Comparison of ENCODE assay signal across 1 cellular context in genomic region chr1:84689514-84690396, GRCh38.
TF ChIP-seq lines count a peak whose summit lies in the region.

No MANE protein-coding gene starts in this region.

TF ChIP-seq in K562, 482 proteins besides CTCF, POLR2A, EP300 and RAD21 (continued from another document and continues in another):
- no peak for TF ChIP-seq PBX2 (CRISPR knock-in tag; IDR thresholded peaks at IDR 0.05; ENCODE audit: low read depth)
- no peak for TF ChIP-seq PBX2 (tag; conservative IDR thresholded peaks at IDR 0.05; ENCODE audit: low read depth)
- TF ChIP-seq PML (IDR thresholded peaks at IDR 0.05; ENCODE audit: low read length) = peak; percentile 38; the same call in 1 of the 2 replicates
- peak; percentile 10; the same call in 1 of the 2 replicates for TF ChIP-seq ZBTB7A (IDR thresholded peaks at IDR 0.05; ENCODE audit: borderline replicate concordance, control insufficient read depth, low read depth, low read length)
- TF ChIP-seq CBX1 (IDR thresholded peaks at IDR 0.05; ENCODE audit: low read depth) = 0 out of 2 replicates have a peak, but pooled peaks have one; percentile 6
- TF ChIP-seq, protein P1, sequence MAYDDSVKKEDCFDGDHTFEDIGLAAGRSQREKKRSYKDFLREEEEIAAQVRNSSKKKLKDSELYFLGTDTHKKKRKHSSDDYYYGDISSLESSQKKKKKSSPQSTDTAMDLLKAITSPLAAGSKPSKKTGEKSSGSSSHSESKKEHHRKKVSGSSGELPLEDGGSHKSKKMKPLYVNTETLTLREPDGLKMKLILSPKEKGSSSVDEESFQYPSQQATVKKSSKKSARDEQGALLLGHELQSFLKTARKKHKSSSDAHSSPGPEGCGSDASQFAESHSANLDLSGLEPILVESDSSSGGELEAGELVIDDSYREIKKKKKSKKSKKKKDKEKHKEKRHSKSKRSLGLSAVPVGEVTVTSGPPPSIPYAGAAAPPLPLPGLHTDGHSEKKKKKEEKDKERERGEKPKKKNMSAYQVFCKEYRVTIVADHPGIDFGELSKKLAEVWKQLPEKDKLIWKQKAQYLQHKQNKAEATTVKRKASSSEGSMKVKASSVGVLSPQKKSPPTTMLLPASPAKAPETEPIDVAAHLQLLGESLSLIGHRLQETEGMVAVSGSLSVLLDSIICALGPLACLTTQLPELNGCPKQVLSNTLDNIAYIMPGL (CRISPR knock-in tag; IDR thresholded peaks at IDR 0.05) = 0 out of 2 replicates have a peak, but pooled peaks have one; percentile 36
- TF ChIP-seq NR2C2 (CRISPR knock-in tag; IDR thresholded peaks at IDR 0.05) = no peak
- 0 out of 2 replicates have a peak, but pooled peaks have one; percentile 53 for TF ChIP-seq NR2C2 (tag; IDR thresholded peaks at IDR 0.05)
- peak in 1 of 3 experiments; percentile 19 for TF ChIP-seq YY1 (IDR thresholded peaks at IDR 0.05; ENCODE audit: borderline replicate concordance in 1 of 3, control insufficient read depth in 1 of 3, extremely low read depth in 1 of 3, insufficient read depth in 3 of 3, insufficient read length in 1 of 3, insufficient replicate concordance in 2 of 3, low read depth in 1 of 3, low read length in 2 of 3)
- no peak for TF ChIP-seq ATF4 (CRISPR knock-in tag; IDR thresholded peaks at IDR 0.05)
- peak in 1 of 2 experiments; percentile 45; a peak in 1 of 4 replicates for TF ChIP-seq NONO (IDR thresholded peaks at IDR 0.05; ENCODE audit: low read depth in 2 of 2, low read length in 1 of 2)
- TF ChIP-seq SMARCC2 (IDR thresholded peaks at IDR 0.05; ENCODE audit: low read depth) = peak; percentile 32; the same call in 1 of the 2 replicates
- no peak for TF ChIP-seq SREBF1 (IDR thresholded peaks at IDR 0.05; ENCODE audit: borderline replicate concordance, low read depth, low read length)
- TF ChIP-seq ZKSCAN1 (IDR thresholded peaks at IDR 0.05; ENCODE audit: low read depth, low read length) = no peak
- TF ChIP-seq TBL1XR1 (IDR thresholded peaks at IDR 0.05; ENCODE audit: low read length in 2 of 2) = no peak; a peak in 1 of 4 replicates
- no peak; the same call in 1 of the 2 replicates for TF ChIP-seq CBFA2T3 (IDR thresholded peaks at IDR 0.05)
- TF ChIP-seq RBBP5 (IDR thresholded peaks at IDR 0.05; ENCODE audit: borderline replicate concordance, insufficient read depth, low read length, poor library complexity, severe bottlenecking) = peak; percentile 72
- peak; percentile 48 for TF ChIP-seq SUPT5H (IDR thresholded peaks at IDR 0.05)
- TF ChIP-seq, protein P2, sequence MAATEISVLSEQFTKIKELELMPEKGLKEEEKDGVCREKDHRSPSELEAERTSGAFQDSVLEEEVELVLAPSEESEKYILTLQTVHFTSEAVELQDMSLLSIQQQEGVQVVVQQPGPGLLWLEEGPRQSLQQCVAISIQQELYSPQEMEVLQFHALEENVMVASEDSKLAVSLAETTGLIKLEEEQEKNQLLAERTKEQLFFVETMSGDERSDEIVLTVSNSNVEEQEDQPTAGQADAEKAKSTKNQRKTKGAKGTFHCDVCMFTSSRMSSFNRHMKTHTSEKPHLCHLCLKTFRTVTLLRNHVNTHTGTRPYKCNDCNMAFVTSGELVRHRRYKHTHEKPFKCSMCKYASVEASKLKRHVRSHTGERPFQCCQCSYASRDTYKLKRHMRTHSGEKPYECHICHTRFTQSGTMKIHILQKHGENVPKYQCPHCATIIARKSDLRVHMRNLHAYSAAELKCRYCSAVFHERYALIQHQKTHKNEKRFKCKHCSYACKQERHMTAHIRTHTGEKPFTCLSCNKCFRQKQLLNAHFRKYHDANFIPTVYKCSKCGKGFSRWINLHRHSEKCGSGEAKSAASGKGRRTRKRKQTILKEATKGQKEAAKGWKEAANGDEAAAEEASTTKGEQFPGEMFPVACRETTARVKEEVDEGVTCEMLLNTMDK (IDR thresholded peaks at IDR 0.05; ENCODE audit: borderline replicate concordance, insufficient read depth, low read depth, low read length, poor library complexity, severe bottlenecking) = peak; percentile 49
- TF ChIP-seq DACH1 (IDR thresholded peaks at IDR 0.05; ENCODE audit: partially characterized antibody) = peak; percentile 84
- TF ChIP-seq CREB1 (IDR thresholded peaks at IDR 0.05) = peak; percentile 97
- peak; percentile 90 for TF ChIP-seq CREB1 (CRISPR knock-in tag; IDR thresholded peaks at IDR 0.05)
- TF ChIP-seq CHCHD3 (CRISPR knock-in tag; IDR thresholded peaks at IDR 0.05) = no peak
- TF ChIP-seq POLR2B (IDR thresholded peaks at IDR 0.05; ENCODE audit: low read depth, partially characterized antibody) = peak; percentile 64
- peak; percentile 65 for TF ChIP-seq RBFOX2 (IDR thresholded peaks at IDR 0.05; ENCODE audit: low read depth, low read length)
- peak; percentile 19; the same call in 1 of the 2 replicates for TF ChIP-seq JUND (IDR thresholded peaks at IDR 0.05; ENCODE audit: borderline replicate concordance, low read depth, low read length)
- no peak for TF ChIP-seq JUND (tag; IDR thresholded peaks at IDR 0.05; ENCODE audit: borderline replicate concordance, low read depth, low read length)
- TF ChIP-seq ZBTB11 (CRISPR knock-in tag; IDR thresholded peaks at IDR 0.05) = 0 out of 6 replicates have a peak, but pooled peaks of 1 of the 3 experiments have one; percentile 13
- no peak for TF ChIP-seq L3MBTL2 (IDR thresholded peaks at IDR 0.05)
- TF ChIP-seq ARID4B (CRISPR knock-in tag; IDR thresholded peaks at IDR 0.05) = peak; percentile 41; the same call in 1 of the 2 replicates
- no peak for TF ChIP-seq ZFP36 (IDR thresholded peaks at IDR 0.05; ENCODE audit: low read depth, low read length, partially characterized antibody)
- TF ChIP-seq LARP7 (IDR thresholded peaks at IDR 0.05) = 0 out of 2 replicates have a peak, but pooled peaks have one; percentile 24
- TF ChIP-seq NCOA6 (IDR thresholded peaks at IDR 0.05) = no peak
- TF ChIP-seq, protein P3, sequence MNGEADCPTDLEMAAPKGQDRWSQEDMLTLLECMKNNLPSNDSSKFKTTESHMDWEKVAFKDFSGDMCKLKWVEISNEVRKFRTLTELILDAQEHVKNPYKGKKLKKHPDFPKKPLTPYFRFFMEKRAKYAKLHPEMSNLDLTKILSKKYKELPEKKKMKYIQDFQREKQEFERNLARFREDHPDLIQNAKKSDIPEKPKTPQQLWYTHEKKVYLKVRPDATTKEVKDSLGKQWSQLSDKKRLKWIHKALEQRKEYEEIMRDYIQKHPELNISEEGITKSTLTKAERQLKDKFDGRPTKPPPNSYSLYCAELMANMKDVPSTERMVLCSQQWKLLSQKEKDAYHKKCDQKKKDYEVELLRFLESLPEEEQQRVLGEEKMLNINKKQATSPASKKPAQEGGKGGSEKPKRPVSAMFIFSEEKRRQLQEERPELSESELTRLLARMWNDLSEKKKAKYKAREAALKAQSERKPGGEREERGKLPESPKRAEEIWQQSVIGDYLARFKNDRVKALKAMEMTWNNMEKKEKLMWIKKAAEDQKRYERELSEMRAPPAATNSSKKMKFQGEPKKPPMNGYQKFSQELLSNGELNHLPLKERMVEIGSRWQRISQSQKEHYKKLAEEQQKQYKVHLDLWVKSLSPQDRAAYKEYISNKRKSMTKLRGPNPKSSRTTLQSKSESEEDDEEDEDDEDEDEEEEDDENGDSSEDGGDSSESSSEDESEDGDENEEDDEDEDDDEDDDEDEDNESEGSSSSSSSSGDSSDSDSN (IDR thresholded peaks at IDR 0.05; ENCODE audit: borderline replicate concordance in 1 of 2, low read depth in 2 of 2, low read length in 2 of 2) = peak; percentile 83 to 87; a peak in 3 of 4 replicates
- 0 out of 2 replicates have a peak, but pooled peaks have one; percentile 12 for TF ChIP-seq MIER1 (IDR thresholded peaks at IDR 0.05; ENCODE audit: low read depth)
- TF ChIP-seq PCBP1 (IDR thresholded peaks at IDR 0.05; ENCODE audit: low read depth, low read length, poor library complexity, severe bottlenecking) = peak; percentile 20
- peak; percentile 30; the same call in 1 of the 2 replicates for TF ChIP-seq SIN3B (IDR thresholded peaks at IDR 0.05; ENCODE audit: low read depth)
- TF ChIP-seq, protein P4, sequence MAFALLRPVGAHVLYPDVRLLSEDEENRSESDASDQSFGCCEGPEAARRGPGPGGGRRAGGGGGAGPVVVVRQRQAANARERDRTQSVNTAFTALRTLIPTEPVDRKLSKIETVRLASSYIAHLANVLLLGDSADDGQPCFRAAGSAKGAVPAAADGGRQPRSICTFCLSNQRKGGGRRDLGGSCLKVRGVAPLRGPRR (CRISPR knock-in tag; IDR thresholded peaks at IDR 0.05) = no peak
- 0 out of 2 replicates have a peak, but pooled peaks have one; percentile 57 for TF ChIP-seq HCFC1 (IDR thresholded peaks at IDR 0.05; ENCODE audit: low read depth, low read length)
- TF ChIP-seq BCOR (IDR thresholded peaks at IDR 0.05) = 0 out of 2 replicates have a peak, but pooled peaks have one; percentile 16
